ENCODE assay signal across 21 cellular contexts in the genomic region with DNA sequence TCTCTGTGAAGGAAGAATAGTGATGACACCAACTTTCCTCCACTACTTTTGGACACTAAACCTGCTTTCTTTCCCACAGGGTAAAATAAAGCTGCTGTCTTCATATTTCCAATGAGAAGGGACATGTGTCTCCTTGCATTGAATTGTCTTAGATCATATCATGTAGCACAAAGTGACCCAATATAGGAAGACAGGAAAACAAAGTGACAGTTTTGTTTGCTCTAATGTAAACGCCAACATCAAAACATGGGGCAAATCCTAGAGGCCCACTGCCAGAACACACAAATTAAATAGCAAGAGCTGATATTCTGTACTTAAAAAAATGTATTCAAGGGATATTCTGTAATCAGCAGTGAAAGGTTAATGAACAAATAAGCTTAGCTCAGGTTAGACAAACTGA. TPM values are rescaled to one million over a fixed set of nuclear protein-coding genes. Genes with fewer than 3 reads are reported as not detected.
"Had no signal": no experiment of that assay in that cellular context is flagged by ENCODE, and none has a peak within 500 bp of the region (broad histone marks: within the 10 kb centered on the region; RNA-seq: fewer than 3 reads in every experiment).

No MANE protein-coding gene starts in this region.

- H3K27ac Mint-ChIP-seq: activated naive CD8-positive, alpha-beta T cell treated with anti-CD3 and anti-CD28 coated beads, Interleukin-2, amount 10 ng/mL, durations not matched to agents 7 days and 5 days; endodermal cell had no signal

- H3K36me3 ChIP-seq: esophagus squamous epithelium, gastrocnemius medialis, sigmoid colon, thoracic aorta, upper lobe of left lung had no signal

- FAIRE-seq: islet of Langerhans had no signal

- DNase-seq: activated CD4-positive, alpha-beta T cell treated with anti-CD3 and anti-CD28 coated beads, Interleukin-2, amount 50 U/mL, for 48 hours; activated gamma-delta T cell; activated naive CD8-positive, alpha-beta T cell treated with anti-CD3 and anti-CD28 coated beads, Interleukin-2, amount 10 ng/mL, durations not matched to agents 7 days and 5 days; cortex of kidney; endodermal cell; esophagus squamous epithelium; gastrocnemius medialis; head of caudate nucleus; hypothalamus; left cardiac atrium; retina; sigmoid colon; stimulated activated CD4-positive, alpha-beta T cell treated with anti-CD3 and anti-CD28 coated beads, Interleukin-15, amount 100 ng/mL, for 24 hours; stimulated activated naive CD4-positive, alpha-beta T cell; upper lobe of left lung had no signal

- H3K9me3 ChIP-seq: esophagus squamous epithelium, gastrocnemius medialis, sigmoid colon, thoracic aorta, upper lobe of left lung had no signal

- ATAC-seq: gastrocnemius medialis, left cardiac atrium, SK-N-SH treated with all-trans-retinoic acid at 6 μM for 48 hours had no signal

- H3K4me3 ChIP-seq: esophagus squamous epithelium, gastrocnemius medialis, sigmoid colon, smooth muscle cell, thoracic aorta, upper lobe of left lung had no signal

- H3K4me1 ChIP-seq: esophagus squamous epithelium, gastrocnemius medialis, sigmoid colon, upper lobe of left lung had no signal

- H3K27me3 ChIP-seq: esophagus squamous epithelium, gastrocnemius medialis, sigmoid colon, upper lobe of left lung had no signal

- H3K27me3 Mint-ChIP-seq: activated naive CD8-positive, alpha-beta T cell treated with anti-CD3 and anti-CD28 coated beads, Interleukin-2, amount 10 ng/mL, durations not matched to agents 7 days and 5 days had no signal

- H3K4me3 Mint-ChIP-seq: activated naive CD8-positive, alpha-beta T cell treated with anti-CD3 and anti-CD28 coated beads, Interleukin-2, amount 10 ng/mL, durations not matched to agents 7 days and 5 days; activated T-helper 1 cell treated with anti-CD3 and anti-CD28 coated beads, Interleukin-12 subunit alpha, Interleukin-12 subunit beta, Interleukin-2, Interleukin-4 antibody, amounts not matched to agents 30 ng/mL and 10 ng/mL and 1 ng/mL, durations not matched to agents 14 hours and 24 hours and 36 hours; endodermal cell; neural crest cell had no signal

- H3K27ac ChIP-seq: esophagus squamous epithelium, gastrocnemius medialis, sigmoid colon, thoracic aorta, upper lobe of left lung had no signal

- H3K9me3 Mint-ChIP-seq: activated naive CD8-positive, alpha-beta T cell treated with anti-CD3 and anti-CD28 coated beads, Interleukin-2, amount 10 ng/mL, durations not matched to agents 7 days and 5 days; activated T-helper 1 cell treated with anti-CD3 and anti-CD28 coated beads, Interleukin-12 subunit alpha, Interleukin-12 subunit beta, Interleukin-2, Interleukin-4 antibody, amounts not matched to agents 30 ng/mL and 10 ng/mL and 1 ng/mL, durations not matched to agents 14 hours and 24 hours and 36 hours; endodermal cell; neural crest cell had no signal

RNA-seq across cellular contexts. Expression of gene ARHGAP15, which starts 36.1 kb away (rescaled TPM):
- total RNA-seq: smooth muscle cell had no signal
- polyA plus RNA-seq: smooth muscle cell had no signal
